ENCODE assay signal across 1 cellular context in the genomic region with DNA sequence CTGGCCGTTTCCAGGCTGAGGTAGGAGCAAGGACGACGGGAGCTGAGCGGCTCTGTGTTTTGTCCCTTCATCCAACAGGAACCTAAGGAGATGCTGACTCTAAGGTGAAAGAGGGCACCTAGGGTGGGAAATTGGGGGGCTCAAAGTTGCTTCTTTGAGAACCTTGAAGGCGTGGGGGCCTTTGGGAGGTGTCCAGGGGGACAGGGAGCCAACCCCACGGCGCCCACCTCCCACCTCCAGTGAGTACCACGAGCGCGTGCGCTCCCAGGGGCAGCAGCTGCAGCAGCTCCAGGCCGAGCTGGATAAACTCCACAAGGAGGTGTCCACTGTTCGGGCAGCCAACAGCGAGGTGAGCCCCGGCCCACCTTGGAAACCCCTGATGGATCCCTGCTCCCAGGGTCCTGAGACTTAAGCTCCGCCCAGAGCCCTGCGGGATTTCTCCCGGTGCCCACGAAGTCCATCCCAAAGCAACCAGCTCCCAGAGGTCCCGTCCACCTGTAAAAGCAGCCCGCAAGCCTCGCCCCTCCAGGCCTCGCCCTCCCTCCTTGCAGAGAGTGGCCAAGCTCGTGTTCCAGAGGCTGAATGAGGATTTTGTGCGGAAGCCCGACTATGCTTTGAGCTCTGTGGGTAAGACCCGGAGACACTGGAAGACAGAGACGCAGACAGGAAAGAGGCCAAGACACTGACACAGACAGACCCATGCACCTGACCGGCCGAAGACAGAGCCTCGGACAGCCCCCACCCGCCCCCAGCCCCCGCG.
TF ChIP-seq lines count a peak whose summit lies in the region.

No MANE protein-coding gene starts in this region.

TF ChIP-seq in HepG2, 621 proteins besides CTCF, POLR2A, EP300 and RAD21 (continued from another document and continues in another):
- TF ChIP-seq, protein P1, sequence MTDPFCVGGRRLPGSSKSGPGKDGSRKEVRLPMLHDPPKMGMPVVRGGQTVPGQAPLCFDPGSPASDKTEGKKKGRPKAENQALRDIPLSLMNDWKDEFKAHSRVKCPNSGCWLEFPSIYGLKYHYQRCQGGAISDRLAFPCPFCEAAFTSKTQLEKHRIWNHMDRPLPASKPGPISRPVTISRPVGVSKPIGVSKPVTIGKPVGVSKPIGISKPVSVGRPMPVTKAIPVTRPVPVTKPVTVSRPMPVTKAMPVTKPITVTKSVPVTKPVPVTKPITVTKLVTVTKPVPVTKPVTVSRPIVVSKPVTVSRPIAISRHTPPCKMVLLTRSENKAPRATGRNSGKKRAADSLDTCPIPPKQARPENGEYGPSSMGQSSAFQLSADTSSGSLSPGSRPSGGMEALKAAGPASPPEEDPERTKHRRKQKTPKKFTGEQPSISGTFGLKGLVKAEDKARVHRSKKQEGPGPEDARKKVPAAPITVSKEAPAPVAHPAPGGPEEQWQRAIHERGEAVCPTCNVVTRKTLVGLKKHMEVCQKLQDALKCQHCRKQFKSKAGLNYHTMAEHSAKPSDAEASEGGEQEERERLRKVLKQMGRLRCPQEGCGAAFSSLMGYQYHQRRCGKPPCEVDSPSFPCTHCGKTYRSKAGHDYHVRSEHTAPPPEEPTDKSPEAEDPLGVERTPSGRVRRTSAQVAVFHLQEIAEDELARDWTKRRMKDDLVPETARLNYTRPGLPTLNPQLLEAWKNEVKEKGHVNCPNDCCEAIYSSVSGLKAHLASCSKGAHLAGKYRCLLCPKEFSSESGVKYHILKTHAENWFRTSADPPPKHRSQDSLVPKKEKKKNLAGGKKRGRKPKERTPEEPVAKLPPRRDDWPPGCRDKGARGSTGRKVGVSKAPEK (CRISPR knock-in tag; IDR thresholded peaks at IDR 0.05; ENCODE audit: borderline replicate concordance): 0 out of 2 replicates have a peak, but pooled peaks have one; percentile 85
- no peak for TF ChIP-seq SAFB2 (CRISPR knock-in tag; IDR thresholded peaks at IDR 0.05; ENCODE audit: borderline replicate concordance, low read depth)
- TF ChIP-seq, protein P2, sequence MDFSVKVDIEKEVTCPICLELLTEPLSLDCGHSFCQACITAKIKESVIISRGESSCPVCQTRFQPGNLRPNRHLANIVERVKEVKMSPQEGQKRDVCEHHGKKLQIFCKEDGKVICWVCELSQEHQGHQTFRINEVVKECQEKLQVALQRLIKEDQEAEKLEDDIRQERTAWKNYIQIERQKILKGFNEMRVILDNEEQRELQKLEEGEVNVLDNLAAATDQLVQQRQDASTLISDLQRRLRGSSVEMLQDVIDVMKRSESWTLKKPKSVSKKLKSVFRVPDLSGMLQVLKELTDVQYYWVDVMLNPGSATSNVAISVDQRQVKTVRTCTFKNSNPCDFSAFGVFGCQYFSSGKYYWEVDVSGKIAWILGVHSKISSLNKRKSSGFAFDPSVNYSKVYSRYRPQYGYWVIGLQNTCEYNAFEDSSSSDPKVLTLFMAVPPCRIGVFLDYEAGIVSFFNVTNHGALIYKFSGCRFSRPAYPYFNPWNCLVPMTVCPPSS (IDR thresholded peaks at IDR 0.05): no peak
- 0 out of 2 replicates have a peak, but pooled peaks have one; percentile 29 for TF ChIP-seq ZNF530 (CRISPR knock-in tag; IDR thresholded peaks at IDR 0.05; ENCODE audit: low read depth)
- TF ChIP-seq MIER3 (CRISPR knock-in tag; IDR thresholded peaks at IDR 0.05; ENCODE audit: borderline replicate concordance): no peak
- TF ChIP-seq ZNF205 (CRISPR knock-in tag; IDR thresholded peaks at IDR 0.05): no peak
- no peak for TF ChIP-seq MAFG (CRISPR knock-in tag; IDR thresholded peaks at IDR 0.05)
- TF ChIP-seq, protein P3, sequence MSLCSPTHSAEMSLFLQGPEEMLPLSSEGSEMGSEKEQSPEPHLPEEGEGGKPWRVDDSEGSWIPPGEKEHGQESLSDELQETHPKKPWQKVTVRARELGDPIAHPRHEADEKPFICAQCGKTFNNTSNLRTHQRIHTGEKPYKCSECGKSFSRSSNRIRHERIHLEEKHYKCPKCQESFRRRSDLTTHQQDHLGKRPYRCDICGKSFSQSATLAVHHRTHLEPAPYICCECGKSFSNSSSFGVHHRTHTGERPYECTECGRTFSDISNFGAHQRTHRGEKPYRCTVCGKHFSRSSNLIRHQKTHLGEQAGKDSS (CRISPR knock-in tag; IDR thresholded peaks at IDR 0.05; ENCODE audit: borderline replicate concordance, low read depth): no peak
- TF ChIP-seq, protein P4, sequence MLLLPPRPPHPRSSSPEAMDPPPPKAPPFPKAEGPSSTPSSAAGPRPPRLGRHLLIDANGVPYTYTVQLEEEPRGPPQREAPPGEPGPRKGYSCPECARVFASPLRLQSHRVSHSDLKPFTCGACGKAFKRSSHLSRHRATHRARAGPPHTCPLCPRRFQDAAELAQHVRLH (CRISPR knock-in tag; IDR thresholded peaks at IDR 0.05; ENCODE audit: borderline replicate concordance, low read depth): 0 out of 2 replicates have a peak, but pooled peaks have one; percentile 23
- TF ChIP-seq, protein P5, sequence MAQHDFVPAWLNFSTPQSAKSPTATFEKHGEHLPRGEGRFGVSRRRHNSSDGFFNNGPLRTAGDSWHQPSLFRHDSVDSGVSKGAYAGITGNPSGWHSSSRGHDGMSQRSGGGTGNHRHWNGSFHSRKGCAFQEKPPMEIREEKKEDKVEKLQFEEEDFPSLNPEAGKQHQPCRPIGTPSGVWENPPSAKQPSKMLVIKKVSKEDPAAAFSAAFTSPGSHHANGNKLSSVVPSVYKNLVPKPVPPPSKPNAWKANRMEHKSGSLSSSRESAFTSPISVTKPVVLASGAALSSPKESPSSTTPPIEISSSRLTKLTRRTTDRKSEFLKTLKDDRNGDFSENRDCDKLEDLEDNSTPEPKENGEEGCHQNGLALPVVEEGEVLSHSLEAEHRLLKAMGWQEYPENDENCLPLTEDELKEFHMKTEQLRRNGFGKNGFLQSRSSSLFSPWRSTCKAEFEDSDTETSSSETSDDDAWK (CRISPR knock-in tag; IDR thresholded peaks at IDR 0.05): no peak
- peak; percentile 77 for TF ChIP-seq ZNF781 (CRISPR knock-in tag; IDR thresholded peaks at IDR 0.05; ENCODE audit: borderline replicate concordance, not compliant biosample characterization)
- TF ChIP-seq ZNF431 (CRISPR knock-in tag; IDR thresholded peaks at IDR 0.05; ENCODE audit: borderline replicate concordance, low read depth): 0 out of 2 replicates have a peak, but pooled peaks have one; percentile 8
- no peak for TF ChIP-seq ZKSCAN1 (IDR thresholded peaks at IDR 0.05; ENCODE audit: low read length)
- TF ChIP-seq ZNF75D (CRISPR knock-in tag; IDR thresholded peaks at IDR 0.05; ENCODE audit: borderline replicate concordance): 0 out of 2 replicates have a peak, but pooled peaks have one; percentile 79
- TF ChIP-seq PAX8 (CRISPR knock-in tag; IDR thresholded peaks at IDR 0.05; ENCODE audit: borderline replicate concordance): peak; percentile 50; the same call in 1 of the 2 replicates
- no peak; the same call in 1 of the 2 replicates for TF ChIP-seq SPEN (CRISPR knock-in tag; IDR thresholded peaks at IDR 0.05; ENCODE audit: low read depth)
- TF ChIP-seq HOXA5 (CRISPR knock-in tag; IDR thresholded peaks at IDR 0.05): no peak
- TF ChIP-seq SIN3A (IDR thresholded peaks at IDR 0.05; ENCODE audit: borderline replicate concordance, low read depth, low read length): 0 out of 2 replicates have a peak, but pooled peaks have one; percentile 67
- 0 out of 2 replicates have a peak, but pooled peaks have one; percentile 39 for TF ChIP-seq ZNF354B (CRISPR knock-in tag; IDR thresholded peaks at IDR 0.05)
- TF ChIP-seq TOPORS (CRISPR knock-in tag; IDR thresholded peaks at IDR 0.05): no peak
- TF ChIP-seq HMG20B (CRISPR knock-in tag; conservative IDR thresholded peaks at IDR 0.05): no peak
- TF ChIP-seq, protein P6, sequence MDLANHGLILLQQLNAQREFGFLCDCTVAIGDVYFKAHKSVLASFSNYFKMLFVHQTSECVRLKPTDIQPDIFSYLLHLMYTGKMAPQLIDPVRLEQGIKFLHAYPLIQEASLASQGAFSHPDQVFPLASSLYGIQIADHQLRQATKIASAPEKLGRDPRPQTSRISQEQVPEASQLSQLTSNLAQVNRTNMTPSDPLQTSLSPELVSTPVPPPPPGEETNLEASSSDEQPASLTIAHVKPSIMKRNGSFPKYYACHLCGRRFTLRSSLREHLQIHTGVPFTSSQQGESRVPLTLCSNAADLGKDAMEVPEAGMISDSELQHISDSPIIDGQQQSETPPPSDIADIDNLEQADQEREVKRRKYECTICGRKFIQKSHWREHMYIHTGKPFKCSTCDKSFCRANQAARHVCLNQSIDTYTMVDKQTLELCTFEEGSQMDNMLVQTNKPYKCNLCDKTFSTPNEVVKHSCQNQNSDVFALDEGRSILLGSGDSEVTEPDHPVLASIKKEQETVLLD (CRISPR knock-in tag; IDR thresholded peaks at IDR 0.05; ENCODE audit: low read depth): 0 out of 2 replicates have a peak, but pooled peaks have one; percentile 16
- TF ChIP-seq JUNB (CRISPR knock-in tag; IDR thresholded peaks at IDR 0.05; ENCODE audit: borderline replicate concordance): no peak
- TF ChIP-seq ZNF501 (CRISPR knock-in tag; IDR thresholded peaks at IDR 0.05): no peak
- no peak for TF ChIP-seq ZNF672 (CRISPR knock-in tag; IDR thresholded peaks at IDR 0.05)
- TF ChIP-seq ZNF850 (CRISPR knock-in tag; conservative IDR thresholded peaks at IDR 0.05): peak; percentile 71; the same call in 1 of the 2 replicates
- no peak for TF ChIP-seq CBFB (CRISPR knock-in tag; IDR thresholded peaks at IDR 0.05)
- TF ChIP-seq NFE2L2 (IDR thresholded peaks at IDR 0.05; ENCODE audit: low read length): 0 out of 2 replicates have a peak, but pooled peaks have one; percentile 5
- TF ChIP-seq, protein P7, sequence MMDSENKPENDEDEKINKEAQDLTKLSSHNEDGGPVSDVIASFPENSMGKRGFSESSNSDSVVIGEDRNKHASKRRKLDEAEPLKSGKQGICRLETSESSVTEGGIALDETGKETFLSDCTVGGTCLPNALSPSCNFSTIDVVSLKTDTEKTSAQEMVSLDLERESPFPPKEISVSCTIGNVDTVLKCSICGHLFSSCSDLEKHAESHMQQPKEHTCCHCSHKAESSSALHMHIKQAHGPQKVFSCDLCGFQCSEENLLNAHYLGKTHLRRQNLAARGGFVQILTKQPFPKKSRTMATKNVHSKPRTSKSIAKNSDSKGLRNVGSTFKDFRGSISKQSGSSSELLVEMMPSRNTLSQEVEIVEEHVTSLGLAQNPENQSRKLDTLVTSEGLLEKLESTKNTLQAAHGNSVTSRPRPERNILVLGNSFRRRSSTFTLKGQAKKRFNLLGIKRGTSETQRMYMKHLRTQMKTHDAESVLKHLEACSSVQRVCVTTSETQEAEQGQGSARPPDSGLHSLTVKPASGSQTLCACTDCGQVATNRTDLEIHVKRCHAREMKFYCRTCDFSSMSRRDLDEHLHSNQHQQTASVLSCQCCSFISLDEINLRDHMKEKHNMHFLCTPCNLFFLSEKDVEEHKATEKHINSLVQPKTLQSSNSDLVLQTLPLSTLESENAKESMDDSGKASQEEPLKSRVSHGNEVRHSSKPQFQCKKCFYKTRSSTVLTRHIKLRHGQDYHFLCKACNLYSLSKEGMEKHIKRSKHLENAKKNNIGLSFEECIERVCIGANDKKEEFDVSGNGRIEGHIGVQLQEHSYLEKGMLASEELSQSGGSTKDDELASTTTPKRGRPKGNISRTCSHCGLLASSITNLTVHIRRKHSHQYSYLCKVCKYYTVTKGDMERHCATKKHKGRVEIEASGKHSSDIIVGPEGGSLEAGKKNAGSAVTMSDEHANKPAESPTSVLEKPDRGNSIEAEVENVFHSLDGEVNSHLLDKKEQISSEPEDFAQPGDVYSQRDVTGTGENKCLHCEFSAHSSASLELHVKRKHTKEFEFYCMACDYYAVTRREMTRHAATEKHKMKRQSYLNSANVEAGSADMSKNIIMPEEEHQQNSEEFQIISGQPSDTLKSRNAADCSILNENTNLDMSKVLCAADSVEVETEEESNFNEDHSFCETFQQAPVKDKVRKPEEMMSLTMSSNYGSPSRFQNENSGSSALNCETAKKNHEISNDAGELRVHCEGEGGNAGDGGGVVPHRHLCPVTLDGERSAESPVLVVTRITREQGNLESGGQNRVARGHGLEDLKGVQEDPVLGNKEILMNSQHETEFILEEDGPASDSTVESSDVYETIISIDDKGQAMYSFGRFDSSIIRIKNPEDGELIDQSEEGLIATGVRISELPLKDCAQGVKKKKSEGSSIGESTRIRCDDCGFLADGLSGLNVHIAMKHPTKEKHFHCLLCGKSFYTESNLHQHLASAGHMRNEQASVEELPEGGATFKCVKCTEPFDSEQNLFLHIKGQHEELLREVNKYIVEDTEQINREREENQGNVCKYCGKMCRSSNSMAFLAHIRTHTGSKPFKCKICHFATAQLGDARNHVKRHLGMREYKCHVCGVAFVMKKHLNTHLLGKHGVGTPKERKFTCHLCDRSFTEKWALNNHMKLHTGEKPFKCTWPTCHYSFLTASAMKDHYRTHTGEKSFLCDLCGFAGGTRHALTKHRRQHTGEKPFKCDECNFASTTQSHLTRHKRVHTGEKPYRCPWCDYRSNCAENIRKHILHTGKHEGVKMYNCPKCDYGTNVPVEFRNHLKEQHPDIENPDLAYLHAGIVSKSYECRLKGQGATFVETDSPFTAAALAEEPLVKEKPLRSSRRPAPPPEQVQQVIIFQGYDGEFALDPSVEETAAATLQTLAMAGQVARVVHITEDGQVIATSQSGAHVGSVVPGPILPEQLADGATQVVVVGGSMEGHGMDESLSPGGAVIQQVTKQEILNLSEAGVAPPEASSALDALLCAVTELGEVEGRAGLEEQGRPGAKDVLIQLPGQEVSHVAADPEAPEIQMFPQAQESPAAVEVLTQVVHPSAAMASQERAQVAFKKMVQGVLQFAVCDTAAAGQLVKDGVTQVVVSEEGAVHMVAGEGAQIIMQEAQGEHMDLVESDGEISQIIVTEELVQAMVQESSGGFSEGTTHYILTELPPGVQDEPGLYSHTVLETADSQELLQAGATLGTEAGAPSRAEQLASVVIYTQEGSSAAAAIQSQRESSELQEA (CRISPR knock-in tag; IDR thresholded peaks at IDR 0.05; ENCODE audit: not compliant biosample characterization): no peak
- TF ChIP-seq PCBP2 (optimal IDR thresholded peaks at IDR 0.05; ENCODE audit: low read depth, low read length, poor library complexity, severe bottlenecking): no peak
- TF ChIP-seq ZNF670 (CRISPR knock-in tag; IDR thresholded peaks at IDR 0.05; ENCODE audit: borderline replicate concordance): 0 out of 2 replicates have a peak, but pooled peaks have one; percentile 53
- 0 out of 2 replicates have a peak, but pooled peaks have one; percentile 31 for TF ChIP-seq ZNF484 (CRISPR knock-in tag; IDR thresholded peaks at IDR 0.05; ENCODE audit: borderline replicate concordance, low read depth)
- peak; percentile 40; the same call in 1 of the 2 replicates for TF ChIP-seq PCBP1 (IDR thresholded peaks at IDR 0.05; ENCODE audit: borderline replicate concordance, low read depth, low read length)
- peak; percentile 34; the same call in 1 of the 2 replicates for TF ChIP-seq HDAC2 (CRISPR knock-in tag; IDR thresholded peaks at IDR 0.05)
- no peak for TF ChIP-seq ZNF720 (CRISPR knock-in tag; IDR thresholded peaks at IDR 0.05)
- TF ChIP-seq, protein P8, sequence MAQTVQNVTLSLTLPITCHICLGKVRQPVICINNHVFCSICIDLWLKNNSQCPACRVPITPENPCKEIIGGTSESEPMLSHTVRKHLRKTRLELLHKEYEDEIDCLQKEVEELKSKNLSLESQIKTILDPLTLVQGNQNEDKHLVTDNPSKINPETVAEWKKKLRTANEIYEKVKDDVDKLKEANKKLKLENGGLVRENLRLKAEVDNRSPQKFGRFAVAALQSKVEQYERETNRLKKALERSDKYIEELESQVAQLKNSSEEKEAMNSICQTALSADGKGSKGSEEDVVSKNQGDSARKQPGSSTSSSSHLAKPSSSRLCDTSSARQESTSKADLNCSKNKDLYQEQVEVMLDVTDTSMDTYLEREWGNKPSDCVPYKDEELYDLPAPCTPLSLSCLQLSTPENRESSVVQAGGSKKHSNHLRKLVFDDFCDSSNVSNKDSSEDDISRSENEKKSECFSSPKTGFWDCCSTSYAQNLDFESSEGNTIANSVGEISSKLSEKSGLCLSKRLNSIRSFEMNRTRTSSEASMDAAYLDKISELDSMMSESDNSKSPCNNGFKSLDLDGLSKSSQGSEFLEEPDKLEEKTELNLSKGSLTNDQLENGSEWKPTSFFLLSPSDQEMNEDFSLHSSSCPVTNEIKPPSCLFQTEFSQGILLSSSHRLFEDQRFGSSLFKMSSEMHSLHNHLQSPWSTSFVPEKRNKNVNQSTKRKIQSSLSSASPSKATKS (CRISPR knock-in tag; IDR thresholded peaks at IDR 0.05): 0 out of 2 replicates have a peak, but pooled peaks have one; percentile 60
- TF ChIP-seq ZNF430 (CRISPR knock-in tag; IDR thresholded peaks at IDR 0.05): peak; percentile 42; the same call in 1 of the 2 replicates
